In the genomic region with DNA sequence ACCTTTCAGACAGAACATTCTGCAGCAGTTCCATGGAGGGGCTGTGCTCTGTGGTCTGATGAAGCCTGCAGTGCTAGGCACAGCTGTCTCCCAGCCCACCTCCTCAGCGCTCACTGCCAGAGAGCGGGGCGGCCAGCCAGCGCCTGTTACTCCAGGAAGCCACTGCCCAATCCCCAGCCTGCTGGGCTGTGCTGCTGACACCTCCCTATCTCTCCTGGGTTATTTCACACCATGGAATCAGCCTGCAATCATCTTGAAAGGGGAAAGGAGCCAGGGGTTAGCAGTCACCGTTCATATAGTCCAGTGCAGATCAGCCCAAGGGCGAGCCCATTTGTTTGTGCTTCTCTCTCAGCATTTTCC, we compare ENCODE assay signal across 10 cellular contexts. TPM values are rescaled to one million over a fixed set of nuclear protein-coding genes. Genes with fewer than 3 reads are reported as not detected.
DNase-seq lines count a peak whose midpoint lies in the region; ATAC-seq and TF ChIP-seq lines count a peak whose summit lies in the region.
"Had no signal": no experiment of that assay in that cellular context is flagged by ENCODE, and none has a peak within 500 bp of the region (broad histone marks: within the 10 kb centered on the region; RNA-seq: fewer than 3 reads in every experiment).

No MANE protein-coding gene starts in this region.

- ATAC-seq in lung (ENCODE audit: insufficient read depth, low FRiP score) (peak; percentile 77), thoracic aorta (ENCODE audit: insufficient number of reproducible peaks, low FRiP score, low read depth) (no peak), GM21390 (IDR thresholded peaks at IDR 0.05; ENCODE audit: unreplicated experiment) (no peak)
- ATAC-seq: activated CD8-positive, alpha-beta T cell treated with anti-CD3 and anti-CD28 coated beads for 36 hours had no signal

- H3K9me3 Mint-ChIP-seq in endodermal cell = no peaks in the 10 kb centered on the region
- H3K9me3 Mint-ChIP-seq: activated CD8-positive, alpha-beta T cell treated with anti-CD3 and anti-CD28 coated beads for 36 hours had no signal

- no peak for TF ChIP-seq CTCF in endodermal cell (conservative IDR thresholded peaks at IDR 0.05)
- TF ChIP-seq CTCF in lung (IDR thresholded peaks at IDR 0.05; ENCODE audit: control extremely low read depth, extremely low read depth) = no peak
- no peak for TF ChIP-seq CTCF in thoracic aorta (IDR thresholded peaks at IDR 0.05)

- DNase-seq in MG63 = peak; percentile 87
- peak; percentile 95 for DNase-seq in endodermal cell
- peak; percentile 70 for DNase-seq in lung (ENCODE audit: low spot score)
- no peak for DNase-seq in thoracic aorta (ENCODE audit: low spot score)
- DNase-seq in MV-4-11 (lab: John Stamatoyannopoulos, UW) = no peak
- DNase-seq in activated CD4-positive, alpha-beta T cell treated with anti-CD3 and anti-CD28 coated beads, Interleukin-2, amount 50 U/mL, for 48 hours = no peak
- no peak for DNase-seq in germinal center (ENCODE audit: low spot score)
- DNase-seq: activated CD8-positive, alpha-beta T cell treated with anti-CD3 and anti-CD28 coated beads for 36 hours; NCI-H524 had no signal

- no peaks in the 10 kb centered on the region for H3K36me3 Mint-ChIP-seq in endodermal cell (ENCODE audit: low read depth)

- H3K9me3 ChIP-seq in MG63 = no peaks in the 10 kb centered on the region
- H3K9me3 ChIP-seq in endodermal cell (ENCODE audit: control insufficient read depth, low read length) = no peaks in the 10 kb centered on the region
- H3K9me3 ChIP-seq in lung (ENCODE audit: control insufficient read depth in 2 of 2, insufficient read depth in 1 of 2, low read length in 1 of 2) = no peaks in the 10 kb centered on the region
- no peaks in the 10 kb centered on the region for H3K9me3 ChIP-seq in thoracic aorta

- peak overlapping the region; percentile 59 for H3K27ac Mint-ChIP-seq in endodermal cell
- H3K27ac Mint-ChIP-seq: activated CD8-positive, alpha-beta T cell treated with anti-CD3 and anti-CD28 coated beads for 36 hours had no signal

- H3K4me3 Mint-ChIP-seq in endodermal cell = peak overlapping the region; percentile 13
- H3K4me3 Mint-ChIP-seq: activated CD8-positive, alpha-beta T cell treated with anti-CD3 and anti-CD28 coated beads for 36 hours had no signal

- H3K36me3 ChIP-seq in MG63 (no peaks in the 10 kb centered on the region; the same call in 1 of the 2 replicates), endodermal cell (ENCODE audit: control insufficient read depth, insufficient read depth, low read length) (no peaks in the 10 kb centered on the region), lung (ENCODE audit: control insufficient read depth in 2 of 2, insufficient read depth in 2 of 2, low read length in 2 of 2) (no peaks in the 10 kb centered on the region), thoracic aorta (no peaks in the 10 kb centered on the region)

- no peaks in the 10 kb centered on the region for H3K27me3 Mint-ChIP-seq in endodermal cell (ENCODE audit: insufficient read depth)

- H3K4me1 ChIP-seq in endodermal cell (ENCODE audit: control insufficient read depth, insufficient read depth, low read length) (peaks cover 18% of the 10 kb centered on the region), lung (ENCODE audit: control insufficient read depth in 2 of 2, insufficient read depth in 2 of 2, low read length in 2 of 2) (peaks cover 6 to 9% of the 10 kb centered on the region in 2 donors), thoracic aorta (ENCODE audit: control insufficient read depth in 1 of 2, low read depth in 2 of 2) (peaks cover 0 to 2% of the 10 kb centered on the region in 2 donors)

- peaks cover 52% of the 10 kb centered on the region for H3K4me1 Mint-ChIP-seq in endodermal cell

- H3K27ac ChIP-seq in endodermal cell (ENCODE audit: low read depth, low read length) = peak overlapping the region; percentile 86
- H3K27ac ChIP-seq in lung (ENCODE audit: low read depth in 1 of 2, low read length in 1 of 2) = peak overlapping the region; percentile 77 to 92
- no peak overlapping the region for H3K27ac ChIP-seq in thoracic aorta

- H3K27me3 ChIP-seq in MG63 = no peaks in the 10 kb centered on the region
- no peaks in the 10 kb centered on the region for H3K27me3 ChIP-seq in endodermal cell (ENCODE audit: control insufficient read depth, insufficient read depth, low read length, poor library complexity, severe bottlenecking)
- H3K27me3 ChIP-seq in lung (ENCODE audit: control insufficient read depth, insufficient read depth) = no peaks in the 10 kb centered on the region
- no peaks in the 10 kb centered on the region for H3K27me3 ChIP-seq in thoracic aorta (replicated peaks; ENCODE audit: insufficient read depth)

- peak overlapping the region; percentile 2 for H3K9ac ChIP-seq in endodermal cell (ENCODE audit: extremely low read depth, low read length, poor library complexity, severe bottlenecking)

- H3K4me3 ChIP-seq in MG63 (peak overlapping the region; percentile 38), endodermal cell (ENCODE audit: low read length) (peak overlapping the region; percentile 77), lung (peak overlapping the region; percentile 34), thoracic aorta (peak overlapping the region; percentile 41)

- WGBS in endodermal cell (ENCODE audit: insufficient coverage in 1 of 2, insufficient read length in 1 of 2), 2 experiments = 3 to 5% methylated on average over 5 to 6 of the region's 6 CpGs
- WGBS in lung, 2 donors = 41 to 56% methylated on average over 6 of the region's 6 CpGs

RNA-seq across cellular contexts. Expression of a gene that starts 46.3 kb away (rescaled TPM):
- total RNA-seq in MG63 (2014; rRNA removed; shearing (Covaris generic); ENCODE audit: low replicate concordance) = 1.3 and 8.7 TPM in 2 replicates
- total RNA-seq in endodermal cell = 10 to 100 TPM; 16.3 to 17.5 TPM
- 37.8 TPM for polyA plus RNA-seq in endodermal cell (2013, experiment 1 of 2)
- 25.3 TPM for polyA plus RNA-seq in endodermal cell (2013, experiment 2 of 2)
- total RNA-seq in lung = 10 to 100 TPM; 46.4 to 53.7 TPM
- 10 to 100 TPM in 1 of 2 donors, 1 to 10 TPM in 1; 5.2 to 14.4 TPM for polyA plus RNA-seq in lung
- 10 to 100 TPM in 1 of 2 donors, 1 to 10 TPM in 1; 9.7 to 13.3 TPM for total RNA-seq in thoracic aorta

Comparison
In these comparisons a context has a peak if more than half of its experiments do, and no peak if none do; other contexts are left out.
1. DNase-seq: peak in MG63 (single experiment), endodermal cell (single experiment) and lung (single experiment); none in thoracic aorta (single experiment), MV-4-11 (single experiment), activated CD4-positive, alpha-beta T cell treated with anti-CD3 and anti-CD28 coated beads, Interleukin-2, amount 50 U/mL, for 48 hours (0 of 2) and germinal center (single experiment).
2. H3K27ac ChIP-seq: peak in endodermal cell (single experiment) and lung (2 of 2); none in thoracic aorta (0 of 2).
3. Peak in every context shown above with its lines, with median percentiles within 50 percentile points of each other: H3K4me3 ChIP-seq.